34 cellular contexts compared by ENCODE assay signal in the genomic region with DNA sequence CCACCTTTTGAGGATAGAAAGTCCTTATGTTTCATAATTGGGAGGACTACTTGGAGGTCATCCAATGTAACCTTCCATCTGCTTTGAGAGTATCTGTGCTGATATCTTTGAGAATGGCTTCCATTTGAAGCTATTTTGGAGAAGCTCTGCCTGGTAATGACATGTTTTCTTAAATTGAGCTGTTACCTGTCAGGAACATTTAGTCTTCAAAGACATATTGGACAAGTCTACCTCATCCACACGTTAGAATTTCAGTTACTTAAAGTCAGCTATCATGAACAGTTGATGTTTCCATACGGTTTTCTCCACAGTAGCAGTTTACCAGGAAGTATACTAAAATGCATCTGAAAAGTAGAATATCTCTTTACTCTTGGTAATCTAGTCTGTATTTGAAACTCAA.
"Had no signal": no experiment of that assay in that cellular context is flagged by ENCODE, and none has a peak within 500 bp of the region (broad histone marks: within the 10 kb centered on the region; RNA-seq: fewer than 3 reads in every experiment).

No MANE protein-coding gene starts in this region.

- H3K27me3 ChIP-seq: MG63 had no signal

- H3K36me3 ChIP-seq: MG63 had no signal

- H3K4me3 ChIP-seq: MG63 had no signal

- H3K9me3 ChIP-seq: MG63 had no signal

- DNase-seq: Karpas-422, Kasumi-1, MG63, MM.1S, MV-4-11, NCI-H1048, NCI-H1092, NCI-H1092 treated with DMSO at 0.1 percent for 48 hours, NCI-H1105, NCI-H1105 treated with DMSO at 0.1 percent for 48 hours, NCI-H1417, NCI-H1417 treated with DMSO at 0.1 percent for 48 hours, NCI-H1436, NCI-H1436 treated with DMSO at 0.1 percent for 48 hours, NCI-H146, NCI-H1694, NCI-H1694 treated with DMSO at 0.1 percent for 48 hours, NCI-H187, NCI-H187 treated with DMSO at 0.1 percent for 48 hours, NCI-H1930, NCI-H2029, NCI-H2029 treated with DMSO at 0.1 percent for 48 hours, NCI-H2081, NCI-H2081 treated with DMSO at 0.1 percent for 48 hours, NCI-H2107, NCI-H2171, NCI-H2171 treated with DMSO at 0.1 percent for 48 hours, NCI-H2227 treated with DMSO at 0.1 percent for 48 hours, NCI-H226, NCI-H345, NCI-H446, NCI-H446 treated with DMSO at 0.1 percent for 48 hours, NCI-H510A, NCI-H510A treated with DMSO at 0.1 percent for 48 hours had no signal
